In genomic region chr17:42329025-42329976, GRCh38 we compare ENCODE assay signal across 8 cellular contexts. TPM values are rescaled to one million over a fixed set of nuclear protein-coding genes. Genes with fewer than 3 reads are reported as not detected.
DNase-seq lines count a peak whose midpoint lies in the region; ATAC-seq and TF ChIP-seq lines count a peak whose summit lies in the region.

No MANE protein-coding gene starts in this region.

- intact Hi-C loops in posterior vena cava (cut with DNase I): loop anchor here in 1 of 2 donors (10.0 kb wide), 1 partner anchor 76 kb away; no protein-coding TSS in a partner anchor

- peaks cover 55% of the 10 kb centered on the region for H3K36me3 ChIP-seq in SJSA1

- no peaks in the 10 kb centered on the region for H3K9me3 ChIP-seq in SJSA1 (replicated peaks)

- H3K27me3 ChIP-seq in SJSA1 (replicated peaks): no peaks in the 10 kb centered on the region

- TF ChIP-seq CTCF in fibroblast of pulmonary artery (IDR thresholded peaks at IDR 0.05; ENCODE audit: low read length, missing control alignments): no peak

- peaks cover 47% of the 10 kb centered on the region for H3K4me1 ChIP-seq in SJSA1 (replicated peaks)

- DNase-seq in GM04504 (ENCODE audit: low read depth) (peak; percentile 58), SJSA1 (ENCODE audit: low read depth in 1 of 2, low spot score in 2 of 2) (peak; percentile 73 to 76), fibroblast of pulmonary artery (ENCODE audit: low read depth) (peak; percentile 78), pons (ENCODE audit: low spot score) (peak; percentile 67), posterior vena cava (ENCODE audit: low spot score) (no peak), NCI-H446 treated with DMSO at 0.1 percent for 48 hours (lab: John Stamatoyannopoulos, UW) (no peak), RPMI8226 (no peak)

- H3K27ac ChIP-seq in SJSA1: peak overlapping the region; percentile 65

- H3K4me3 ChIP-seq in SJSA1: no peak overlapping the region
- no peak overlapping the region for H3K4me3 ChIP-seq in fibroblast of pulmonary artery (replicated peaks; ENCODE audit: low read depth, low read length)

- ATAC-seq in HG02840 (IDR thresholded peaks at IDR 0.05; ENCODE audit: low FRiP score, unreplicated experiment): no peak

RNA-seq across cellular contexts. Expression of gene STAT5A, which starts 41.0 kb away (rescaled TPM):
- total RNA-seq in SJSA1 (2014; rRNA removed; shearing (Covaris generic)): 4.6 and 4.8 TPM in 2 replicates
- total RNA-seq in posterior vena cava: 10 to 100 TPM; 30.7 to 37.6 TPM

RNA-seq across cellular contexts. Expression of gene STAT5B, which starts 53.1 kb away (rescaled TPM):
- 22.1 and 36.0 TPM in 2 replicates for total RNA-seq in SJSA1 (2014; rRNA removed; shearing (Covaris generic))
- total RNA-seq in posterior vena cava: 10 to 100 TPM; 88.6 to 96.3 TPM

RNA-seq across cellular contexts. Expression of gene STAT3, which starts 58.9 kb away (rescaled TPM):
- 41.1 and 65.8 TPM in 2 replicates for total RNA-seq in SJSA1 (2014; rRNA removed; shearing (Covaris generic))
- 100 to 1,000 TPM; 230 to 241 TPM for total RNA-seq in posterior vena cava

Comparison
In these comparisons a context has a peak if more than half of its experiments do, and no peak if none do; other contexts are left out.
1. DNase-seq: peak in GM04504 (single experiment), SJSA1 (2 of 2), fibroblast of pulmonary artery (single experiment) and pons (single experiment); none in posterior vena cava (single experiment), NCI-H446 treated with DMSO at 0.1 percent for 48 hours (single experiment) and RPMI8226 (single experiment).